13 cellular contexts compared by ENCODE assay signal in the genomic region with DNA sequence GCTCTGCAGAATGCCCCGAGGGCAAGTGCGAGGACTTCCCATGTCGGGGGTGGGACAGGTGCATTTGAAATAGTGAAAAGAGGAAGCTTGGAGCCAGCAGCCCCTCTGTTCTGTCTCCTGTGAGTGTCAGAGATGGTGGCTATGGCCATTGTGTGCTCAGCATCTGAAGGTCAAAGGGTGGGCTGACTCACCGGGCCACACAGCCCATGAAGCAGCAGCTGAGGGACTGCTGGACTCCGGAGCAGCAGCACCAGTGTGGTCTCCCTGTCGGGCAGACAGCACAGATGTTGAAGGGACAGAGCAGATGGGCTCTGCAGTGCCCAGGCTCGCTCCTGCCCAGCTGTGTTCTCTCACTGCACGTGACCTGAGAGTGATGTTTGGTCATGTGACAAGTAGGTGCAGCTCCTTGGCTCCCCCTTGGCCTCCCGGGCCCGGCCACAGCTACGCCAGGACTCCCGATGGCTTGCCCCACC. TPM values are rescaled to one million over a fixed set of nuclear protein-coding genes. Genes with fewer than 3 reads are reported as not detected.
DNase-seq lines count a peak whose midpoint lies in the region; ATAC-seq, FAIRE-seq and TF ChIP-seq lines count a peak whose summit lies in the region.
"Had no signal": no experiment of that assay in that cellular context is flagged by ENCODE, and none has a peak within 500 bp of the region (broad histone marks: within the 10 kb centered on the region; RNA-seq: fewer than 3 reads in every experiment).

No MANE protein-coding gene starts in this region.

- H3K4me1 Mint-ChIP-seq in stimulated activated naive CD8-positive, alpha-beta T cell treated with anti-CD3 and anti-CD28 coated beads, Interleukin-15, amount 100 ng/mL, for 72 hours, result peaks cover 58% of the 10 kb centered on the region
- peaks cover 40% of the 10 kb centered on the region for H3K4me1 Mint-ChIP-seq in WTC11
- H3K4me1 Mint-ChIP-seq in natural killer cell, result peaks cover 36 to 51% of the 10 kb centered on the region in 2 donors

- TF ChIP-seq CTCF in WTC11 (IDR thresholded peaks at IDR 0.05) (no peak), HepG2 (CRISPR knock-in tag; IDR thresholded peaks at IDR 0.05) (no peak), natural killer cell (IDR thresholded peaks at IDR 0.05) (no peak), D721Med (IDR thresholded peaks at IDR 0.05; ENCODE audit: insufficient read depth, missing control alignments) (no peak)

- no peaks in the 10 kb centered on the region for H3K27me3 ChIP-seq in HepG2 (ENCODE audit: control insufficient read depth in 1 of 2, insufficient read depth in 2 of 2, low read length in 2 of 2)
- H3K27me3 ChIP-seq: foreskin keratinocyte had no signal

- no peak overlapping the region for H3K9ac ChIP-seq in HepG2 (ENCODE audit: insufficient read depth, low read depth, low read length)

- no peak for TF ChIP-seq RAD21 in HepG2 (CRISPR knock-in tag; IDR thresholded peaks at IDR 0.05)

- TF ChIP-seq EP300 in HepG2 (IDR thresholded peaks at IDR 0.05; ENCODE audit: low read depth in 2 of 2, low read length in 2 of 2), result no peak
- TF ChIP-seq EP300 in HepG2 (CRISPR knock-in tag; IDR thresholded peaks at IDR 0.05; ENCODE audit: borderline replicate concordance), result no peak

- FAIRE-seq in HepG2 (lab: Jason Lieb, UNC) (no peak), D721Med (lab: Jason Lieb, UNC) (no peak)

- in situ Hi-C loops in HepG2 (cut with HindIII; ENCODE audit: extremely low pct_ligation_motif_present, low pct_unique_long_range_greater_than_20kb), result no loop called here

- TF ChIP-seq POLR2A in HepG2 (IDR thresholded peaks at IDR 0.05; ENCODE audit: insufficient read depth in 1 of 2, low read depth in 2 of 2, low read length in 2 of 2), result no peak

- peaks cover 47% of the 10 kb centered on the region for H3K4me1 ChIP-seq in HepG2 (ENCODE audit: insufficient read depth, low read length)
- H3K4me1 ChIP-seq: foreskin keratinocyte had no signal

- no peaks in the 10 kb centered on the region for H3K27me3 Mint-ChIP-seq in stimulated activated naive CD8-positive, alpha-beta T cell treated with anti-CD3 and anti-CD28 coated beads, Interleukin-15, amount 100 ng/mL, for 72 hours
- H3K27me3 Mint-ChIP-seq in WTC11 (ENCODE audit: low read depth) (no peaks in the 10 kb centered on the region), natural killer cell (ENCODE audit: low read depth in 2 of 2) (no peaks in the 10 kb centered on the region)
- H3K27me3 Mint-ChIP-seq: activated CD4-positive, alpha-beta T cell treated with anti-CD3 and anti-CD28 coated beads, Interleukin-2, amount 10 ng/mL, durations not matched to agents 7 days and 5 days had no signal

- POLR2A ChIA-PET in WTC11 (lab: Charles Lee) (interaction anchor here (0.8 kb wide), 1 partner anchor 11 kb away, joined by 3 read pairs; no protein-coding TSS in a partner anchor), HepG2 (lab: Yijun Ruan, JAX) (interaction anchor here (0.6 to 2.5 kb wide), 4 partner anchors 54 to 290 kb away, joined by 3 to 10 read pairs (median 3); partner anchors contain the start of gene TBC1D14)

- no peak overlapping the region; a peak in 1 of 6 replicates for H3K4me3 ChIP-seq in HepG2 (replicated peaks in 1 of 3; ENCODE audit: insufficient read depth in 1 of 3, low read depth in 2 of 3, low read length in 3 of 3)
- H3K4me3 ChIP-seq: lower lobe of right lung had no signal

- no TSS peak for BruUV-seq in HepG2 (replicated peaks; lab: Mats Ljungman, UMichigan)

- intact Hi-C loops in HepG2 (cut with micrococcal nuclease; ENCODE audit: unreplicated experiment) (no loop called here), natural killer cell (cut with micrococcal nuclease) (no loop called here)

- CTCF ChIA-PET in WTC11 (lab: Charles Lee) (interaction anchor here (0.9 to 3.0 kb wide), 4 partner anchors 9 to 108 kb away, joined by 4 to 22 read pairs (median 10); no protein-coding TSS in a partner anchor), HepG2 (lab: Yijun Ruan, JAX; ENCODE audit: low intra/inter-chr PET ratio, low total read pairs) (no interaction called here)

- H3K79me2 ChIP-seq in HepG2 (ENCODE audit: insufficient read depth, low read length), result peaks cover 67% of the 10 kb centered on the region

- no peak overlapping the region for H3K27ac ChIP-seq in HepG2 (ENCODE audit: extremely low read length, insufficient read depth, low read length)
- H3K27ac ChIP-seq: foreskin keratinocyte, lower lobe of right lung had no signal

- H3K4me2 ChIP-seq in HepG2 (ENCODE audit: low read depth, low read length), result no peak overlapping the region; the same call in 1 of the 2 replicates

- DNase-seq in stimulated activated naive CD8-positive, alpha-beta T cell treated with anti-CD3 and anti-CD28 coated beads, Interleukin-15, Interleukin-2, amounts not matched to agents 100 U/mL and 50 U/mL, for 24 hours, result no peak
- DNase-seq in stimulated activated naive CD8-positive, alpha-beta T cell treated with anti-CD3 and anti-CD28 coated beads, Interleukin-15, amount 100 ng/mL, for 72 hours, result no peak
- DNase-seq in WTC11 (ENCODE audit: low spot score), result no peak
- DNase-seq in HepG2 (ENCODE audit: low spot score), result peak; percentile 48
- no peak for DNase-seq in natural killer cell
- DNase-seq in stimulated activated CD4-positive, alpha-beta T cell treated with anti-CD3 and anti-CD28 coated beads, Interleukin-12 subunit alpha, Interleukin-12 subunit beta, amount 100 ng/mL, for 4 hours, result no peak
- no peak for DNase-seq in D721Med (ENCODE audit: insufficient read length, low spot score)
- DNase-seq: activated CD4-positive, alpha-beta T cell treated with anti-CD3 and anti-CD28 coated beads, Interleukin-2, amount 10 ng/mL, durations not matched to agents 7 days and 5 days; activated naive CD4-positive, alpha-beta T cell; foreskin keratinocyte; lower lobe of right lung; stimulated activated CD8-positive, alpha-beta memory T cell treated with anti-CD3 and anti-CD28 coated beads, Interleukin-4, amount 100 ng/mL, for 48 hours had no signal

- no peaks in the 10 kb centered on the region for H3K9me3 ChIP-seq in HepG2 (ENCODE audit: low read length)
- H3K9me3 ChIP-seq: lower lobe of right lung had no signal

- H3K9me3 Mint-ChIP-seq in stimulated activated naive CD8-positive, alpha-beta T cell treated with anti-CD3 and anti-CD28 coated beads, Interleukin-15, amount 100 ng/mL, for 72 hours, result no peaks in the 10 kb centered on the region
- H3K9me3 Mint-ChIP-seq in WTC11 (no peaks in the 10 kb centered on the region), natural killer cell (no peaks in the 10 kb centered on the region)
- H3K9me3 Mint-ChIP-seq: activated CD4-positive, alpha-beta T cell treated with anti-CD3 and anti-CD28 coated beads, Interleukin-2, amount 10 ng/mL, durations not matched to agents 7 days and 5 days had no signal

- peaks cover 20% of the 10 kb centered on the region; the same call in 1 of the 2 replicates for H4K20me1 ChIP-seq in HepG2 (ENCODE audit: insufficient read depth, low read length)

- H3K4me3 Mint-ChIP-seq in stimulated activated naive CD8-positive, alpha-beta T cell treated with anti-CD3 and anti-CD28 coated beads, Interleukin-15, amount 100 ng/mL, for 72 hours, result no peak overlapping the region
- H3K4me3 Mint-ChIP-seq in WTC11, result no peak overlapping the region
- no peak overlapping the region for H3K4me3 Mint-ChIP-seq in natural killer cell
- H3K4me3 Mint-ChIP-seq: activated CD4-positive, alpha-beta T cell treated with anti-CD3 and anti-CD28 coated beads, Interleukin-2, amount 10 ng/mL, durations not matched to agents 7 days and 5 days had no signal

- H3K36me3 ChIP-seq in HepG2 (replicated peaks in 1 of 2; ENCODE audit: control insufficient read depth in 1 of 2, insufficient read depth in 2 of 2, low read length in 2 of 2), result peaks cover 6 to 19% of the 10 kb centered on the region in 2 experiments; a peak in 4 of 5 replicates

- peak; percentile 15 for ATAC-seq in stimulated activated naive CD8-positive, alpha-beta T cell treated with anti-CD3 and anti-CD28 coated beads, Interleukin-15, Interleukin-2, amounts not matched to agents 100 U/mL and 50 U/mL, for 24 hours
- ATAC-seq in stimulated activated naive CD8-positive, alpha-beta T cell treated with anti-CD3 and anti-CD28 coated beads, Interleukin-15, amount 100 ng/mL, for 72 hours, result no peak
- ATAC-seq in WTC11, result peak; percentile 7; the same call in 1 of the 2 replicates
- ATAC-seq in HepG2, result peak; percentile 93
- no peak for ATAC-seq in natural killer cell
- ATAC-seq in HG02623 (IDR thresholded peaks at IDR 0.05; ENCODE audit: unreplicated experiment), result no peak
- ATAC-seq: foreskin keratinocyte had no signal

- H2AFZ ChIP-seq in HepG2 (ENCODE audit: low read length), result no peak overlapping the region

- peaks cover 6% of the 10 kb centered on the region; the same call in 1 of the 2 replicates for H3K36me3 Mint-ChIP-seq in WTC11
- no peaks in the 10 kb centered on the region for H3K36me3 Mint-ChIP-seq in natural killer cell

- 69% methylated on average over 3 of the region's 12 CpGs for WGBS in HepG2 (ENCODE audit: low lambda C conversion rate)

- peak overlapping the region in 1 of 2 donors; percentile 87 for H3K27ac Mint-ChIP-seq in stimulated activated naive CD8-positive, alpha-beta T cell treated with anti-CD3 and anti-CD28 coated beads, Interleukin-15, amount 100 ng/mL, for 72 hours
- peak overlapping the region; percentile 80; the same call in 1 of the 2 replicates for H3K27ac Mint-ChIP-seq in WTC11
- H3K27ac Mint-ChIP-seq in natural killer cell, result no peak overlapping the region
- H3K27ac Mint-ChIP-seq: activated CD4-positive, alpha-beta T cell treated with anti-CD3 and anti-CD28 coated beads, Interleukin-2, amount 10 ng/mL, durations not matched to agents 7 days and 5 days had no signal

RNA-seq across cellular contexts. Expression of gene TBC1D14, which starts 53.5 kb away (rescaled TPM):
- total RNA-seq in WTC11 (2021) (42.4 to 45.1 TPM (median 43.4 TPM) in 3 replicates), HepG2 (2016; rRNA removed; fragmentation: Illumina TruSeq; extraction: Trizol) (46.5 and 53.3 TPM in 2 replicates), natural killer cell (10 to 100 TPM; 36.0 to 54.7 (median 53.2) TPM)
- 65.4 and 73.2 TPM in 2 replicates for total RNA-seq in HepG2 (2016; cell fraction: cytosol; rRNA removed; fragmentation: Illumina TruSeq; extraction: Trizol; ENCODE audit: low read depth)
- total RNA-seq in HepG2 (2016; cell fraction: insoluble cytoplasmic fraction; rRNA removed; fragmentation: Illumina TruSeq; extraction: Trizol), result 45.9 and 47.6 TPM in 2 replicates
- 39.0 and 41.3 TPM in 2 replicates for total RNA-seq in HepG2 (2016; cell fraction: membrane; rRNA removed; fragmentation: Illumina TruSeq; extraction: Trizol)
- 38.2 and 42.5 TPM in 2 replicates for total RNA-seq in HepG2 (2016; cell fraction: nucleus; rRNA removed; fragmentation: Illumina TruSeq; extraction: Trizol)
- polyA plus RNA-seq in HepG2 (2011; rRNA removed), result 29.5 and 31.8 TPM in 2 replicates
- polyA plus RNA-seq in HepG2 (2011; cell fraction: cytosol; rRNA removed), result 29.0 and 31.7 TPM in 2 replicates
- 29.6 and 30.6 TPM in 2 replicates for polyA plus RNA-seq in HepG2 (2011; cell fraction: nucleus; rRNA removed)
- polyA plus RNA-seq in HepG2 (2012), result 31.1 and 34.7 TPM in 2 replicates
- 5.0 TPM in 2 replicates for polyA plus RNA-seq in HepG2 (2016; cell fraction: cytosol; fragmentation: Illumina TruSeq; extraction: Trizol; ENCODE audit: low read depth)
- 34.0 and 38.1 TPM in 2 replicates for polyA plus RNA-seq in HepG2 (2016; cell fraction: insoluble cytoplasmic fraction; fragmentation: Illumina TruSeq; extraction: Trizol; ENCODE audit: low read depth)
- polyA plus RNA-seq in HepG2 (2016; cell fraction: membrane; fragmentation: Illumina TruSeq; extraction: Trizol; ENCODE audit: low read depth), result 15.8 and 17.3 TPM in 2 replicates
- polyA plus RNA-seq in HepG2 (2016; cell fraction: nucleus; fragmentation: Illumina TruSeq; extraction: Trizol; ENCODE audit: insufficient read depth, low read depth), result 42.2 and 45.1 TPM in 2 replicates
- polyA minus RNA-seq in HepG2 (2011; rRNA and poly(A)+ RNA removed; ENCODE audit: low replicate concordance), result 34.1 and 63.3 TPM in 2 replicates
- 21.7 and 28.5 TPM in 2 replicates for polyA minus RNA-seq in HepG2 (2011; cell fraction: cytosol; rRNA and poly(A)+ RNA removed)
- polyA minus RNA-seq in HepG2 (2011; cell fraction: nucleus; rRNA and poly(A)+ RNA removed), result 25.8 and 31.3 TPM in 2 replicates

Comparison
In these comparisons a context has a peak if more than half of its experiments do, and no peak if none do; other contexts are left out.
1. ATAC-seq: peak in stimulated activated naive CD8-positive, alpha-beta T cell treated with anti-CD3 and anti-CD28 coated beads, Interleukin-15, Interleukin-2, amounts not matched to agents 100 U/mL and 50 U/mL, for 24 hours (single experiment), WTC11 (single experiment) and HepG2 (single experiment); none in stimulated activated naive CD8-positive, alpha-beta T cell treated with anti-CD3 and anti-CD28 coated beads, Interleukin-15, amount 100 ng/mL, for 72 hours (single experiment), natural killer cell (0 of 3) and HG02623 (single experiment).